10 cellular contexts compared by ENCODE assay signal in genomic region chr6:148944608-148945007, GRCh38.
"Had no signal": no experiment of that assay in that cellular context is flagged by ENCODE, and none has a peak within 500 bp of the region (broad histone marks: within the 10 kb centered on the region; RNA-seq: fewer than 3 reads in every experiment).

No MANE protein-coding gene starts in this region.

- DNase-seq: H9, HCEC 1CT, HFFc6, IMR-90 had no signal

- H2AFZ ChIP-seq: GM23338 had no signal

- H3K4me2 ChIP-seq: GM23338, KMS-11 had no signal

- H3K9ac ChIP-seq: KMS-11 had no signal

- ATAC-seq: GM23338, K562 had no signal

- H3K4me3 ChIP-seq: GM23338, K562 had no signal

- FAIRE-seq: H1, H54, K562 had no signal

- H3K27ac ChIP-seq: HL-60, KMS-11 had no signal
